22 cellular contexts compared by ENCODE assay signal in genomic region chr10:78639629-78640028, GRCh38.
DNase-seq lines count a peak whose midpoint lies in the region; ATAC-seq, FAIRE-seq and TF ChIP-seq lines count a peak whose summit lies in the region.
"Had no signal": no experiment of that assay in that cellular context is flagged by ENCODE, and none has a peak within 500 bp of the region (broad histone marks: within the 10 kb centered on the region; RNA-seq: fewer than 3 reads in every experiment).

No MANE protein-coding gene starts in this region.

- no peak overlapping the region for H2BK15ac ChIP-seq in IMR-90 (ENCODE audit: low read depth, low read length)

- dilution Hi-C loops in IMR-90 (cut with HindIII; ENCODE audit: low sequenced_read_pairs, unreplicated experiment): no loop called here

- POLR2A ChIA-PET in IMR-90 (lab: Charles Lee; ENCODE audit: unreplicated experiment) (no interaction called here), HepG2 (lab: Yijun Ruan, JAX) (no interaction called here), WTC11 (lab: Charles Lee) (no interaction called here)

- H3K27ac Mint-ChIP-seq in neural progenitor cell (peak overlapping the region; percentile 68), WTC11 (no peak overlapping the region)
- H3K27ac Mint-ChIP-seq: B cell; CD4-positive, CD25-positive, alpha-beta regulatory T cell; CD8-positive, alpha-beta T cell; HFFc6 had no signal

- no peak overlapping the region for H2BK20ac ChIP-seq in IMR-90 (ENCODE audit: low read depth, low read length)

- H3K14ac ChIP-seq in IMR-90 (replicated peaks; ENCODE audit: low read depth, low read length): no peak overlapping the region

- peak; percentile 37 for FAIRE-seq in HepG2 (lab: Jason Lieb, UNC)
- FAIRE-seq: A204.1, G401.6, GM12892, H54 had no signal

- ATAC-seq in IMR-90 (ENCODE audit: low read depth) (no peak), HepG2 (peak; percentile 21), WTC11 (no peak), HG02840 (IDR thresholded peaks at IDR 0.05; ENCODE audit: low FRiP score, unreplicated experiment) (no peak)
- ATAC-seq: CD8-positive, alpha-beta T cell had no signal

- H3K4me1 Mint-ChIP-seq in neural progenitor cell (peaks cover 19% of the 10 kb centered on the region), WTC11 (no peaks in the 10 kb centered on the region)
- H3K4me1 Mint-ChIP-seq: CD4-positive, CD25-positive, alpha-beta regulatory T cell had no signal

- H3K9me3 Mint-ChIP-seq in neural progenitor cell (peaks cover 7% of the 10 kb centered on the region), WTC11 (peaks cover 14% of the 10 kb centered on the region)
- H3K9me3 Mint-ChIP-seq: CD8-positive, alpha-beta T cell; HFFc6 had no signal

- H2AFZ ChIP-seq in IMR-90 (replicated peaks; ENCODE audit: low read length, poor library complexity) (no peak overlapping the region), HepG2 (ENCODE audit: low read length) (no peak overlapping the region), neural progenitor cell (replicated peaks) (no peak overlapping the region)

- no peak overlapping the region for H4K8ac ChIP-seq in IMR-90 (ENCODE audit: low read depth in 2 of 2, low read length in 2 of 2)

- TF ChIP-seq RAD21 in IMR-90 (IDR thresholded peaks at IDR 0.05; ENCODE audit: low read length) (no peak), HepG2 (CRISPR knock-in tag; IDR thresholded peaks at IDR 0.05) (no peak)

- H3K9ac ChIP-seq in IMR-90 (ENCODE audit: low read depth, low read length) (no peak overlapping the region), HepG2 (ENCODE audit: insufficient read depth, low read depth, low read length) (no peak overlapping the region), neural progenitor cell (no peak overlapping the region)
- H3K9ac ChIP-seq: BLaER1 had no signal

- H3K36me3 Mint-ChIP-seq in neural progenitor cell: no peaks in the 10 kb centered on the region
- H3K36me3 Mint-ChIP-seq in WTC11: no peaks in the 10 kb centered on the region
- H3K36me3 Mint-ChIP-seq: CD4-positive, CD25-positive, alpha-beta regulatory T cell; CD8-positive, alpha-beta T cell had no signal

- H3K79me2 ChIP-seq in HepG2 (ENCODE audit: insufficient read depth, low read length) (no peaks in the 10 kb centered on the region), neural progenitor cell (ENCODE audit: low read depth) (no peaks in the 10 kb centered on the region)

- H3K27me3 Mint-ChIP-seq in neural progenitor cell (ENCODE audit: insufficient read depth, low read depth) (peaks cover 14% of the 10 kb centered on the region), WTC11 (ENCODE audit: low read depth) (no peaks in the 10 kb centered on the region; the same call in 1 of the 2 replicates)
- H3K27me3 Mint-ChIP-seq: CD4-positive, CD25-positive, alpha-beta regulatory T cell had no signal

- peaks cover 49% of the 10 kb centered on the region for H3K27me3 ChIP-seq in IMR-90 (ENCODE audit: control insufficient read depth, insufficient read depth, low read length)
- H3K27me3 ChIP-seq in HepG2 (ENCODE audit: control insufficient read depth in 1 of 2, insufficient read depth in 2 of 2, low read length in 2 of 2): no peaks in the 10 kb centered on the region
- no peaks in the 10 kb centered on the region for H3K27me3 ChIP-seq in neural progenitor cell
- H3K27me3 ChIP-seq: BLaER1 had no signal

- TF ChIP-seq POLR2A in IMR-90 (IDR thresholded peaks at IDR 0.05; ENCODE audit: low read depth, low read length) (no peak), HepG2 (IDR thresholded peaks at IDR 0.05; ENCODE audit: insufficient read depth in 1 of 2, low read depth in 2 of 2, low read length in 2 of 2) (no peak)

- no peak overlapping the region for H4K5ac ChIP-seq in IMR-90 (ENCODE audit: low read depth, low read length)

- H4K20me1 ChIP-seq in IMR-90 (ENCODE audit: insufficient read depth, low read length): peaks cover 5% of the 10 kb centered on the region; the same call in 1 of the 2 replicates
- no peaks in the 10 kb centered on the region for H4K20me1 ChIP-seq in HepG2 (ENCODE audit: insufficient read depth, low read length)
- H4K20me1 ChIP-seq in neural progenitor cell (ENCODE audit: low read depth): no peaks in the 10 kb centered on the region
- H4K20me1 ChIP-seq: BLaER1 had no signal

- H3K56ac ChIP-seq in IMR-90 (ENCODE audit: extremely low read depth, insufficient read depth, low read length): no peak overlapping the region

- H3K36me3 ChIP-seq in IMR-90 (ENCODE audit: control insufficient read depth, insufficient read depth, low read length) (no peaks in the 10 kb centered on the region), HepG2 (replicated peaks in 1 of 2; ENCODE audit: control insufficient read depth in 1 of 2, insufficient read depth in 2 of 2, low read length in 2 of 2) (no peaks in the 10 kb centered on the region), neural progenitor cell (no peaks in the 10 kb centered on the region)
- H3K36me3 ChIP-seq: BLaER1, HAP-1 had no signal

- no peak overlapping the region for H4K91ac ChIP-seq in IMR-90 (ENCODE audit: insufficient read depth, low read depth, low read length)

- CTCF ChIA-PET in IMR-90 (lab: Yijun Ruan, JAX) (no interaction called here), HepG2 (lab: Yijun Ruan, JAX; ENCODE audit: low intra/inter-chr PET ratio, low total read pairs) (no interaction called here), WTC11 (lab: Charles Lee) (no interaction called here)

- H3K4me1 ChIP-seq in IMR-90 (ENCODE audit: control insufficient read depth, insufficient read depth, low read length) (no peaks in the 10 kb centered on the region), HepG2 (ENCODE audit: insufficient read depth, low read length) (peaks cover 53% of the 10 kb centered on the region), neural progenitor cell (peaks cover 2% of the 10 kb centered on the region)
- H3K4me1 ChIP-seq: HAP-1 had no signal

- TF ChIP-seq EP300 in HepG2 (IDR thresholded peaks at IDR 0.05; ENCODE audit: low read depth in 2 of 2, low read length in 2 of 2): peak in 1 of 2 experiments; percentile 27; a peak in 1 of 4 replicates
- TF ChIP-seq EP300 in HepG2 (CRISPR knock-in tag; IDR thresholded peaks at IDR 0.05; ENCODE audit: borderline replicate concordance): no peak

- H2BK5ac ChIP-seq in IMR-90 (ENCODE audit: low read depth, low read length, poor library complexity, severe bottlenecking): no peak overlapping the region

- no CpG with 5 or more reads among the region's 2 CpGs for WGBS in IMR-90 (ENCODE audit: extremely low coverage in 2 of 2, insufficient read length in 1 of 2), 2 experiments
- WGBS in HepG2 (ENCODE audit: low lambda C conversion rate): 50% methylated on average over 1 of the region's 2 CpGs

- in situ Hi-C loops in IMR-90 (cut with MboI; ENCODE audit: low sequenced_read_pairs) (no loop called here), HepG2 (cut with HindIII; ENCODE audit: extremely low pct_ligation_motif_present, low pct_unique_long_range_greater_than_20kb) (no loop called here)

- no peak for TF ChIP-seq CTCF in IMR-90 (conservative IDR thresholded peaks at IDR 0.05; ENCODE audit: low read depth, low read length)
- TF ChIP-seq CTCF in HepG2 (CRISPR knock-in tag; IDR thresholded peaks at IDR 0.05): no peak
- no peak for TF ChIP-seq CTCF in neural progenitor cell (IDR thresholded peaks at IDR 0.05)
- no peak for TF ChIP-seq CTCF in WTC11 (IDR thresholded peaks at IDR 0.05)

- BruUV-seq in IMR-90 (replicated peaks; lab: Mats Ljungman, UMichigan) (no TSS peak), HepG2 (replicated peaks; lab: Mats Ljungman, UMichigan) (no TSS peak)

- H3K4me3 Mint-ChIP-seq in neural progenitor cell (no peak overlapping the region), WTC11 (no peak overlapping the region)
- H3K4me3 Mint-ChIP-seq: B cell; CD4-positive, CD25-positive, alpha-beta regulatory T cell; CD8-positive, alpha-beta T cell; HFFc6 had no signal

- H3K4me2 ChIP-seq in IMR-90 (ENCODE audit: low read depth, low read length) (no peak overlapping the region), HepG2 (ENCODE audit: low read depth, low read length) (no peak overlapping the region), neural progenitor cell (no peak overlapping the region)

- peak overlapping the region; percentile 23 for H2AK9ac ChIP-seq in IMR-90 (replicated peaks; ENCODE audit: low read depth, low read length, poor library complexity)

- H3K18ac ChIP-seq in IMR-90 (ENCODE audit: low read depth, low read length): no peak overlapping the region

- DNase-seq in IMR-90 (no peak), HepG2 (ENCODE audit: low spot score) (peak; percentile 41), neural progenitor cell (ENCODE audit: low spot score) (no peak), WTC11 (ENCODE audit: low spot score) (no peak), NCI-H1930 (lab: John Stamatoyannopoulos, UW) (no peak)
- DNase-seq: Caco-2; CD4-positive, CD25-positive, alpha-beta regulatory T cell; CD8-positive, alpha-beta T cell; DMS153; DND-41; GOT3; HFFc6 had no signal

- no peaks in the 10 kb centered on the region for H3K79me1 ChIP-seq in IMR-90 (ENCODE audit: low read depth in 1 of 2, low read length in 2 of 2)

- H3K27ac ChIP-seq in IMR-90 (ENCODE audit: insufficient read depth, low read length) (no peak overlapping the region), HepG2 (ENCODE audit: extremely low read length, insufficient read depth, low read length) (peak overlapping the region; percentile 26), neural progenitor cell (no peak overlapping the region)
- H3K27ac ChIP-seq: 22Rv1, BLaER1, C4-2B had no signal

- H3K4me3 ChIP-seq in IMR-90 (ENCODE audit: insufficient read depth, low read depth, low read length) (no peak overlapping the region), HepG2 (replicated peaks in 1 of 3; ENCODE audit: insufficient read depth in 1 of 3, low read depth in 2 of 3, low read length in 3 of 3) (no peak overlapping the region), neural progenitor cell (no peak overlapping the region)
- H3K4me3 ChIP-seq: BLaER1, HAP-1 had no signal

- H2AK5ac ChIP-seq in IMR-90 (ENCODE audit: low read depth, low read length): no peak overlapping the region

- peaks cover 7% of the 10 kb centered on the region for H3K9me3 ChIP-seq in IMR-90 (ENCODE audit: control insufficient read depth, insufficient read depth, low read length)
- peaks cover 3% of the 10 kb centered on the region; the same call in 1 of the 2 replicates for H3K9me3 ChIP-seq in HepG2 (ENCODE audit: low read length)
- H3K9me3 ChIP-seq in neural progenitor cell (ENCODE audit: low read depth): no peaks in the 10 kb centered on the region
- H3K9me3 ChIP-seq: BLaER1, HAP-1 had no signal

- intact Hi-C loops in IMR-90 (cut with micrococcal nuclease): no loop called here
- intact Hi-C loops in HepG2 (cut with micrococcal nuclease; ENCODE audit: unreplicated experiment): no loop called here

- no peaks in the 10 kb centered on the region for H3F3A ChIP-seq in neural progenitor cell (ENCODE audit: low read depth)

- no peak overlapping the region for H3K23ac ChIP-seq in IMR-90 (ENCODE audit: low read depth, low read length)

- H2BK120ac ChIP-seq in IMR-90 (ENCODE audit: low read depth, low read length): no peak overlapping the region

- no peak overlapping the region for H3K4ac ChIP-seq in IMR-90 (ENCODE audit: low read depth, low read length)

- peaks cover 2% of the 10 kb centered on the region; the same call in 1 of the 2 replicates for H3K9me1 ChIP-seq in IMR-90 (ENCODE audit: insufficient read depth, low read length)

TF ChIP-seq in WTC11, 78 proteins besides CTCF, POLR2A, EP300 and RAD21 (continues in another document):
- TF ChIP-seq MYBL2 (CRISPR knock-in tag; IDR thresholded peaks at IDR 0.05) (no peak), ZNF396 (CRISPR knock-in tag; IDR thresholded peaks at IDR 0.05; ENCODE audit: borderline replicate concordance) (no peak)
